ENCODE assay signal across 26 cellular contexts in genomic region chr21:45124596-45124995, GRCh38.
"Had no signal": no experiment of that assay in that cellular context is flagged by ENCODE, and none has a peak within 500 bp of the region (broad histone marks: within the 10 kb centered on the region; RNA-seq: fewer than 3 reads in every experiment).

No MANE protein-coding gene starts in this region.

- H3K4me1 Mint-ChIP-seq: WTC11 had no signal

- DNase-seq: activated CD4-positive, alpha-beta T cell treated with anti-CD3 and anti-CD28 coated beads for 36 hours; activated CD4-positive, alpha-beta T cell treated with anti-CD3 and anti-CD28 coated beads, Interleukin-2, amount 50 U/mL, for 48 hours; activated CD8-positive, alpha-beta memory T cell treated with anti-CD3 and anti-CD28 coated beads, Interleukin-2, amount 50 U/mL, for 48 hours; activated gamma-delta T cell treated with Interleukin-2 at 50 U/mL for 16 hours; activated T-cell treated with anti-CD3 and anti-CD28 coated beads, Interleukin-2, amount 50 U/mL, for 48 hours; anterior cingulate cortex; body of pancreas; effector CD8-positive, alpha-beta T cell; erythroblast; foreskin fibroblast; left colon; naive thymus-derived CD4-positive, alpha-beta T cell; stimulated activated CD4-positive, alpha-beta T cell treated with anti-CD3 and anti-CD28 coated beads, Interleukin-15, amount 100 ng/mL, for 24 hours; stimulated activated CD4-positive, alpha-beta T cell treated with anti-CD3 and anti-CD28 coated beads, Interleukin-2, amount 100 ng/mL, for 48 hours; stimulated activated CD8-positive, alpha-beta memory T cell treated with anti-CD3 and anti-CD28 coated beads, Interleukin-4, amount 100 ng/mL, for 48 hours; stimulated activated naive CD8-positive, alpha-beta T cell treated with anti-CD3 and anti-CD28 coated beads, Interleukin-15, Interleukin-2, amounts not matched to agents 100 U/mL and 50 U/mL, for 24 hours; upper lobe of right lung had no signal

- H3K27me3 Mint-ChIP-seq: activated CD4-positive, alpha-beta T cell treated with anti-CD3 and anti-CD28 coated beads for 36 hours; activated naive CD4-positive, alpha-beta T cell treated with anti-CD3 and anti-CD28 coated beads, Interleukin-2, amount 50 U/mL, for 24 hours; naive thymus-derived CD4-positive, alpha-beta T cell had no signal

- H3K27ac ChIP-seq: body of pancreas, cardiac muscle cell, upper lobe of right lung had no signal

- H3K27me3 ChIP-seq: body of pancreas, cardiac muscle cell, upper lobe of right lung had no signal

- H3K27ac Mint-ChIP-seq: activated CD4-positive, alpha-beta T cell treated with anti-CD3 and anti-CD28 coated beads for 36 hours; dendritic cell treated with granulocyte-macrophage colony-stimulating factor and Interleukin-4, amounts not matched to agents 40 ng/mL and 50 ng/mL, for 4 days; WTC11 had no signal

- FAIRE-seq: keratinocyte, TTC549 had no signal

- H3K36me3 Mint-ChIP-seq: WTC11 had no signal

- H3K4me3 Mint-ChIP-seq: activated CD4-positive, alpha-beta T cell treated with anti-CD3 and anti-CD28 coated beads for 36 hours; activated naive CD4-positive, alpha-beta T cell treated with anti-CD3 and anti-CD28 coated beads, Interleukin-2, amount 50 U/mL, for 24 hours; dendritic cell treated with granulocyte-macrophage colony-stimulating factor and Interleukin-4, amounts not matched to agents 40 ng/mL and 50 ng/mL, for 4 days; naive thymus-derived CD4-positive, alpha-beta T cell; neural crest cell; WTC11 had no signal

- H3K9me3 ChIP-seq: body of pancreas, upper lobe of right lung had no signal

- H3K4me1 ChIP-seq: body of pancreas had no signal

- H3K36me3 ChIP-seq: cardiac muscle cell, upper lobe of right lung had no signal

- H3K4me2 ChIP-seq: smooth muscle cell had no signal

- H3K4me3 ChIP-seq: body of pancreas, cardiac muscle cell, smooth muscle cell, upper lobe of right lung had no signal

- ATAC-seq: activated CD4-positive, alpha-beta T cell treated with anti-CD3 and anti-CD28 coated beads for 36 hours; body of pancreas; left colon; naive thymus-derived CD4-positive, alpha-beta T cell; sciatic nerve; stimulated activated naive CD8-positive, alpha-beta T cell treated with anti-CD3 and anti-CD28 coated beads, Interleukin-15, Interleukin-2, amounts not matched to agents 100 U/mL and 50 U/mL, for 24 hours; upper lobe of right lung; WTC11 had no signal

- H3K9me3 Mint-ChIP-seq: activated naive CD4-positive, alpha-beta T cell treated with anti-CD3 and anti-CD28 coated beads, Interleukin-2, amount 50 U/mL, for 24 hours; dendritic cell treated with granulocyte-macrophage colony-stimulating factor and Interleukin-4, amounts not matched to agents 40 ng/mL and 50 ng/mL, for 4 days; naive thymus-derived CD4-positive, alpha-beta T cell; neural crest cell; WTC11 had no signal
